In genomic region chr20:3786126-3786484, GRCh38 we compare ENCODE assay signal across 8 cellular contexts. TPM values are rescaled to one million over a fixed set of nuclear protein-coding genes. Genes with fewer than 3 reads are reported as not detected.
DNase-seq lines count a peak whose midpoint lies in the region; ATAC-seq and TF ChIP-seq lines count a peak whose summit lies in the region.

No MANE protein-coding gene starts in this region.

- 5% methylated on average over 19 of the region's 35 CpGs for WGBS in mammary epithelial cell (ENCODE audit: low coverage, missing lambda C conversion rate)

- peaks cover 26% of the 10 kb centered on the region for H3K4me1 ChIP-seq in SJSA1 (replicated peaks)
- peaks cover 31% of the 10 kb centered on the region for H3K4me1 ChIP-seq in mammary epithelial cell (ENCODE audit: insufficient read depth, low read length)

- peak; percentile 8 for ATAC-seq in GM18861 (IDR thresholded peaks at IDR 0.05; ENCODE audit: unreplicated experiment)
- peak; percentile 28 for ATAC-seq in HG03175 (IDR thresholded peaks at IDR 0.05; ENCODE audit: unreplicated experiment)

- peak overlapping the region; percentile 98 for H3K4me2 ChIP-seq in mammary epithelial cell (ENCODE audit: insufficient read depth, low read depth, low read length)

- peak overlapping the region; percentile 30 for H3K9ac ChIP-seq in mammary epithelial cell (ENCODE audit: insufficient read depth, low read length)

- no peaks in the 10 kb centered on the region for H4K20me1 ChIP-seq in mammary epithelial cell (ENCODE audit: insufficient read depth, low read length)

- H3K79me2 ChIP-seq in mammary epithelial cell (ENCODE audit: insufficient read depth, low read length), result peaks cover 40% of the 10 kb centered on the region

- TSS peak; percentile 29 for BruUV-seq in mammary epithelial cell (replicated peaks; lab: Mats Ljungman, UMichigan)

- intact Hi-C loops in mammary epithelial cell (cut with micrococcal nuclease), result loop anchor here (1.0 to 2.0 kb wide), 3 partner anchors 61 to 299 kb away; partner anchors contain the start of gene MAVS

- H3K4me3 ChIP-seq in SJSA1 (peak overlapping the region; percentile 57), mammary epithelial cell (replicated peaks in 1 of 3; ENCODE audit: insufficient read depth in 1 of 3, low read depth in 2 of 3, low read length in 3 of 3) (peak overlapping the region; percentile 29 to 80 (median 79))

- CTCF ChIA-PET in mammary epithelial cell (lab: Charles Lee; ENCODE audit: low non-redundant PET), result interaction anchor here (0.5 to 1.2 kb wide), 7 partner anchors 8 to 205 kb away, joined by 3 to 25 read pairs (median 4); partner anchors contain the start of gene AP5S1

- H3K27ac ChIP-seq in SJSA1 (peak overlapping the region; percentile 63), mammary epithelial cell (ENCODE audit: insufficient read depth, low read depth, low read length) (peak overlapping the region; percentile 2)

- dilution Hi-C loops in mammary epithelial cell (cut with HindIII; ENCODE audit: low sequenced_read_pairs), result loop anchor here (10.0 kb wide), 1 partner anchor 149 kb away; no protein-coding TSS in a partner anchor

- TF ChIP-seq CTCF in mammary epithelial cell (conservative IDR thresholded peaks at IDR 0.05 in 1 of 2, IDR thresholded peaks at IDR 0.05 in 1 of 2; ENCODE audit: extremely low read depth in 1 of 2, insufficient read depth in 1 of 2, low read depth in 1 of 2, low read length in 2 of 2), result peak in 1 of 2 donors; percentile 9

- H3K9me3 ChIP-seq in SJSA1 (replicated peaks) (no peaks in the 10 kb centered on the region; the same call in 1 of the 2 replicates), mammary epithelial cell (replicated peaks; ENCODE audit: insufficient read depth, low read length) (no peaks in the 10 kb centered on the region)

- H3K27me3 ChIP-seq in SJSA1 (replicated peaks) (no peaks in the 10 kb centered on the region), mammary epithelial cell (ENCODE audit: insufficient read depth, low read length) (no peaks in the 10 kb centered on the region)

- in situ Hi-C loops in mammary epithelial cell (cut with MboI; ENCODE audit: low sequenced_read_pairs in 2 of 2), result no loop called here

- H3K36me3 ChIP-seq in SJSA1 (peaks cover 40% of the 10 kb centered on the region), mammary epithelial cell (ENCODE audit: insufficient read depth, low read length) (no peaks in the 10 kb centered on the region)

- peak; percentile 59 for DNase-seq in Ammon's horn (ENCODE audit: low spot score)
- DNase-seq in SJSA1 (ENCODE audit: low read depth in 1 of 2, low spot score in 2 of 2), result peak; percentile 55 to 63
- peak; percentile 52 for DNase-seq in mammary epithelial cell
- DNase-seq in kidney tubule cell (ENCODE audit: low spot score), result peak; percentile 65
- DNase-seq in stimulated activated naive CD4-positive, alpha-beta T cell (lab: John Stamatoyannopoulos, UW), result peak; percentile 14 to 52 (median 31)
- DNase-seq in GDM1 (lab: John Stamatoyannopoulos, UW), result no peak

- H2AFZ ChIP-seq in mammary epithelial cell (ENCODE audit: low read depth, low read length), result peak overlapping the region; percentile 23

RNA-seq across cellular contexts. Expression of gene CENPB, which starts 0.4 kb away (rescaled TPM):
- total RNA-seq in SJSA1 (2014; rRNA removed; shearing (Covaris generic)), result 144 and 158 TPM in 2 replicates
- total RNA-seq in mammary epithelial cell, result 10 to 100 TPM; 56.8 to 72.2 TPM
- 33.5 TPM for polyA plus RNA-seq in mammary epithelial cell
- 47.9 TPM for polyA minus RNA-seq in mammary epithelial cell

RNA-seq across cellular contexts. Expression of gene SPEF1, which starts 4.9 kb away (rescaled TPM):
- not detected in 2 replicates for total RNA-seq in SJSA1 (2014; rRNA removed; shearing (Covaris generic))
- under 1 TPM; 0.17 to 0.26 TPM for total RNA-seq in mammary epithelial cell
- 0.08 TPM for polyA plus RNA-seq in mammary epithelial cell
- polyA minus RNA-seq in mammary epithelial cell, result not detected

RNA-seq across cellular contexts. Expression of gene CDC25B, which starts 10.0 kb away (rescaled TPM):
- total RNA-seq in SJSA1 (2014; rRNA removed; shearing (Covaris generic)), result 74.6 and 76.0 TPM in 2 replicates
- total RNA-seq in mammary epithelial cell, result 10 to 100 TPM in 1 of 2 donors, 1 to 10 TPM in 1; 5.5 to 55.5 TPM
- polyA plus RNA-seq in mammary epithelial cell, result 45.8 TPM
- 80.2 TPM for polyA minus RNA-seq in mammary epithelial cell

RNA-seq across cellular contexts. Expression of gene ADISSP, which starts 18.6 kb away (rescaled TPM):
- 31.9 and 40.0 TPM in 2 replicates for total RNA-seq in SJSA1 (2014; rRNA removed; shearing (Covaris generic))
- total RNA-seq in mammary epithelial cell, result 10 to 100 TPM; 14.0 to 59.9 TPM
- 63.4 TPM for polyA plus RNA-seq in mammary epithelial cell
- 43.5 TPM for polyA minus RNA-seq in mammary epithelial cell

RNA-seq across cellular contexts. Expression of gene AP5S1, which starts 34.2 kb away (rescaled TPM):
- total RNA-seq in SJSA1 (2014; rRNA removed; shearing (Covaris generic)), result 17.2 and 17.7 TPM in 2 replicates
- 10 to 100 TPM; 14.9 to 15.5 TPM for total RNA-seq in mammary epithelial cell
- 11.5 TPM for polyA plus RNA-seq in mammary epithelial cell
- 22.3 TPM for polyA minus RNA-seq in mammary epithelial cell
